ENCODE assay signal across 8 cellular contexts in the genomic region with DNA sequence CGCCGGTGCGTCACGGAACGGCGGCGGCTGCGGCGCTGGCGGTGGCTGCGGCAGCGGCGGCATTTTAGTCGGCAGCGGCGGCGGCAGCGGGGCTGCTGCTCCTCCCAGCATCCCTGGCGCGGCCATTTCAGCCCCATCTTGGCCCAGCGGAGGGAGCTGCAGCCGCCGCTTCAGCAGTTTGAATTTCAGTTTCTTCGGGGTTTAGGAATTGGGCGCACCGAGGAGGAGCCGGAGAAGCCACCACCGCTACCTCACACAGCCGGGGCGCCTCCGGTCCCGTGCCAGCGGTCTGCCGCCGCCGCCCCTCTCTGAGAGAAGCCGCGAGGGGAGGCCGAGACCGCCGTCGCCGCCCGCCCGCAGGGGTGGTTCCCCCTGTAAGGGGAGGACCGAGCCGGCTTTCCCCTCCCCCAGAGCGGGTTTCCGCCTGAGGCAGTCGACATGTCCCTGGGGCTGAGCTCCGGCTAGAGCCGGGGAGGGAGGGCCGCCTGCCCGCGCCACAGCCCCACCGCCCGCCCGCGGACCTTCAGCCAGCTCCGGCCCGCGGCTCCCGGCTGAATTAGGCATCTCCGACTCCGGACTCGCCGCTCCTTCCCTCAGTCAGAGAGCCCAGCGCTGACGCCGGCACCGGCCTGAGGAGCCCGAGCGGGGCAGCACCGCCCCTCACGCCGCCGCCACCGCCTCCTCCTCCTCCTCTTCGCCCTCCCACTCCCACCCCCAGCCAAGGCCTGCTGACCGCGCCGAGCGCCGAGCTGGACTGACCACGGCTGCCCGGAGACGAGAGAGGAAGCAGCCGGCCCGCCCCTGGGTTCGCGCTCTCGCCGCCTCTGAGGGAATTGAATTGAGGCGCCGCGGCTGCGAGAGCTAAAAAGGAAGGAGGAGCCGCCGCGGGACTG. TPM values are rescaled to one million over a fixed set of nuclear protein-coding genes. Genes with fewer than 3 reads are reported as not detected.
DNase-seq lines count a peak whose midpoint lies in the region; ATAC-seq, FAIRE-seq and TF ChIP-seq lines count a peak whose summit lies in the region.

A gene (plus strand): TSS at position 67 of the 893 bp plus-strand sequence. CDS start 1,053 bp downstream, outside the sequence.

- H3K4me2 ChIP-seq in H1 (ENCODE audit: insufficient read depth in 1 of 2, low read depth in 2 of 2, low read length in 2 of 2), result peak within 1 kb of the TSS; percentile 92 to 100

- peak; percentile 98 for DNase-seq in COR-L47 (lab: John Stamatoyannopoulos, UW)
- DNase-seq in HL-60 (ENCODE audit: low read depth in 1 of 2, low spot score in 1 of 2), result peak; percentile 63 to 92
- DNase-seq in NOMO-1 (lab: John Stamatoyannopoulos, UW; ENCODE audit: unreplicated experiment in 2 of 2), result peak; percentile 95 to 98
- DNase-seq in activated CD8-positive, alpha-beta memory T cell treated with anti-CD3 and anti-CD28 coated beads for 48 hours (ENCODE audit: low read depth in 2 of 3, low spot score in 2 of 3), result peak; percentile 77 to 93 (median 87)
- peak in 1 of 2 experiments; percentile 97 for DNase-seq in H1 (ENCODE audit: low read depth in 1 of 2, low spot score in 2 of 2)
- DNase-seq in mesenteric fat pad (ENCODE audit: low spot score), result peak; percentile 100
- peak; percentile 98 for DNase-seq in stimulated activated CD8-positive, alpha-beta memory T cell treated with anti-CD3 and anti-CD28 coated beads, Interleukin-15, amount 100 ng/mL, for 24 hours (ENCODE audit: low read depth)

- H2AK5ac ChIP-seq in H1 (ENCODE audit: low read depth, low read length), result no peak within 1 kb of the TSS

- peaks cover 22 to 42% of the 10 kb centered on the region in 2 experiments for H3K79me2 ChIP-seq in H1 (ENCODE audit: control insufficient read depth in 1 of 2, insufficient read depth in 2 of 2, low read length in 2 of 2)

- TF ChIP-seq RAD21 in H1 (IDR thresholded peaks at IDR 0.05 in 1 of 2, conservative IDR thresholded peaks at IDR 0.05 in 1 of 2; ENCODE audit: low read depth in 2 of 2, low read length in 2 of 2), result peak in 1 of 2 experiments; percentile 1; a peak in 1 of 4 replicates

- no peak within 1 kb of the TSS; the same call in 1 of the 2 replicates for H2BK12ac ChIP-seq in H1 (ENCODE audit: low read depth, low read length)

- H4K5ac ChIP-seq in H1 (ENCODE audit: insufficient read length, low read depth, low read length), result peak within 1 kb of the TSS; percentile 80

- peak within 1 kb of the TSS; percentile 49; the same call in 1 of the 2 replicates for H2BK5ac ChIP-seq in H1 (ENCODE audit: low read depth, low read length)

- TF ChIP-seq EP300 in H1 (IDR thresholded peaks at IDR 0.05; ENCODE audit: borderline replicate concordance in 1 of 2, low read depth in 2 of 2, low read length in 2 of 2), result no peak; a peak in 1 of 3 replicates

- H3K9me3 ChIP-seq in H1 (ENCODE audit: insufficient read depth in 2 of 2, low read depth in 1 of 2, low read length in 1 of 2), result no peaks in the 10 kb centered on the region

- H3K79me1 ChIP-seq in H1 (ENCODE audit: low read depth, low read length), result peaks cover 6% of the 10 kb centered on the region; the same call in 1 of the 2 replicates

- H3K4ac ChIP-seq in H1 (replicated peaks; ENCODE audit: insufficient read length, low read depth, low read length), result peak within 1 kb of the TSS; percentile 87

- no peak within 1 kb of the TSS for H2BK20ac ChIP-seq in H1 (ENCODE audit: low read length)

- WGBS in H1 (ENCODE audit: extremely low coverage in 1 of 2, insufficient coverage in 1 of 2, insufficient read length in 1 of 2, insufficient replicate concordance in 2 of 2, low coverage in 1 of 2, low lambda C conversion rate in 2 of 2, missing lambda C conversion rate in 1 of 2), 2 experiments, result 1% methylated on average over 59 of the region's 100 CpGs; no CpG with 5 or more reads in 1 of the 2 experiments

- peak within 1 kb of the TSS; percentile 83 for H2AFZ ChIP-seq in H1 (ENCODE audit: low read length)

- H3K4me3 ChIP-seq in HL-60 (replicated peaks; ENCODE audit: insufficient read depth, low read length) (peak within 1 kb of the TSS; percentile 80), H1 (ENCODE audit: extremely low read depth in 1 of 4, insufficient read depth in 2 of 4, low read depth in 3 of 4, low read length in 4 of 4) (peak within 1 kb of the TSS; percentile 72 to 95 (median 90))

- H4K8ac ChIP-seq in H1 (ENCODE audit: extremely low read depth, insufficient read depth, low read length), result peak within 1 kb of the TSS; percentile 98

- H3K9ac ChIP-seq in H1 (replicated peaks in 1 of 4; ENCODE audit: extremely low read depth in 1 of 4, low read depth in 3 of 4, low read length in 3 of 4), result peak within 1 kb of the TSS; percentile 69 to 87 (median 80)

- H4K20me1 ChIP-seq in H1 (replicated peaks in 1 of 2; ENCODE audit: control insufficient read depth in 1 of 2, insufficient read depth in 2 of 2, low read length in 2 of 2), result peaks cover 25 to 32% of the 10 kb centered on the region in 2 experiments

- FAIRE-seq in H1 (lab: Jason Lieb, UNC), result no peak

- no peak within 1 kb of the TSS for H2BK15ac ChIP-seq in H1 (ENCODE audit: low read length)

- no peak for TF ChIP-seq CTCF in HL-60 (IDR thresholded peaks at IDR 0.05; ENCODE audit: insufficient read depth, low read length)
- TF ChIP-seq CTCF in H1 (IDR thresholded peaks at IDR 0.05; ENCODE audit: control extremely low read depth in 1 of 3, insufficient read depth in 1 of 3, low read depth in 1 of 3, low read length in 3 of 3), result no peak; a peak in 1 of 4 replicates

- H3K18ac ChIP-seq in H1 (ENCODE audit: extremely low read depth, low read length), result peak within 1 kb of the TSS; percentile 51

- no peak within 1 kb of the TSS for H3K23ac ChIP-seq in H1 (ENCODE audit: insufficient read length)

- peaks cover 17% of the 10 kb centered on the region; the same call in 1 of the 2 replicates for H3K23me2 ChIP-seq in H1 (ENCODE audit: low read depth, low read length)

- peaks cover 0 to 3% (median 2%) of the 10 kb centered on the region in 4 experiments; a peak in 3 of 7 replicates for H3K4me1 ChIP-seq in H1 (replicated peaks in 1 of 4; ENCODE audit: control insufficient read depth in 3 of 4, insufficient read depth in 4 of 4, low read length in 3 of 4)

- peak within 1 kb of the TSS; percentile 98 for H3K27ac ChIP-seq in HL-60 (replicated peaks)
- peak within 1 kb of the TSS; percentile 79 for H3K27ac ChIP-seq in H1 (ENCODE audit: low read depth, low read length)

- peak within 1 kb of the TSS; percentile 59 for H3K56ac ChIP-seq in H1 (replicated peaks; ENCODE audit: insufficient read length, low read depth, low read length)

- peaks cover 0 to 3% (median 0%) of the 10 kb centered on the region in 4 experiments; a peak in 1 of 8 replicates for H3K36me3 ChIP-seq in H1 (ENCODE audit: control insufficient read depth in 2 of 4, insufficient read depth in 4 of 4, low read length in 3 of 4)

- TF ChIP-seq POLR2A in H1 (IDR thresholded peaks at IDR 0.05; ENCODE audit: control extremely low read depth in 1 of 2, low read depth in 2 of 2, low read length in 2 of 2), result peak; percentile 29 to 73

- no peaks in the 10 kb centered on the region for H3K27me3 ChIP-seq in HL-60 (ENCODE audit: insufficient read depth, poor library complexity, severe bottlenecking)
- H3K27me3 ChIP-seq in H1 (replicated peaks in 1 of 4; ENCODE audit: control insufficient read depth in 3 of 4, extremely low read depth in 1 of 4, insufficient read depth in 3 of 4, low read length in 3 of 4), result no peaks in the 10 kb centered on the region

- H2BK120ac ChIP-seq in H1 (replicated peaks; ENCODE audit: low read depth, low read length), result no peak within 1 kb of the TSS

- CTCF ChIA-PET in H1 (lab: Charles Lee; ENCODE audit: partially characterized antibody), result interaction anchor here (0.9 to 4.9 kb wide), 21 partner anchors 10 to 442 kb away, joined by 3 to 49 read pairs (median 5); no protein-coding TSS in a partner anchor

- ATAC-seq in GM19463 (IDR thresholded peaks at IDR 0.05; ENCODE audit: unreplicated experiment), result peak; percentile 55

- no peak within 1 kb of the TSS for H3K14ac ChIP-seq in H1 (ENCODE audit: insufficient read length)

- POLR2A ChIA-PET in H1 (lab: Charles Lee; ENCODE audit: partially characterized antibody), result interaction anchor here (0.7 to 4.1 kb wide), 33 partner anchors 8 to 437 kb away, joined by 3 to 18 read pairs (median 4); a partner anchor contains a TSS

- H4K91ac ChIP-seq in H1 (replicated peaks; ENCODE audit: insufficient read length, low read length), result no peak within 1 kb of the TSS

TF ChIP-seq in H1, 55 proteins besides CTCF, POLR2A, EP300 and RAD21 (continues in another document):
- 0 out of 2 replicates have a peak, but pooled peaks have one; percentile 34 for TF ChIP-seq JUND (IDR thresholded peaks at IDR 0.05; ENCODE audit: low read length)
- TF ChIP-seq BRCA1 (IDR thresholded peaks at IDR 0.05; ENCODE audit: low read depth, low read length), result no peak
- TF ChIP-seq GTF2F1 (IDR thresholded peaks at IDR 0.05; ENCODE audit: borderline replicate concordance, low read depth, low read length), result no peak
- TF ChIP-seq PHF8 (conservative IDR thresholded peaks at IDR 0.05; ENCODE audit: low read depth, low read length), result peak; percentile 92
- TF ChIP-seq HDAC6 (IDR thresholded peaks at IDR 0.05; ENCODE audit: low read depth, low read length), result no peak
- TF ChIP-seq BCL11A (IDR thresholded peaks at IDR 0.05; ENCODE audit: low read depth in 2 of 2, low read length in 2 of 2), result no peak
- no peak for TF ChIP-seq SIX5 (IDR thresholded peaks at IDR 0.05; ENCODE audit: low read depth, low read length)
- TF ChIP-seq SIN3A (conservative IDR thresholded peaks at IDR 0.05 in 1 of 2, IDR thresholded peaks at IDR 0.05 in 1 of 2; ENCODE audit: low read depth in 1 of 2, low read length in 2 of 2), result peak in 1 of 2 experiments; percentile 48; a peak in 1 of 4 replicates
- 0 out of 2 replicates have a peak, but pooled peaks have one; percentile 2 for TF ChIP-seq TEAD4 (IDR thresholded peaks at IDR 0.05; ENCODE audit: low read depth, low read length)
- TF ChIP-seq, protein P1, sequence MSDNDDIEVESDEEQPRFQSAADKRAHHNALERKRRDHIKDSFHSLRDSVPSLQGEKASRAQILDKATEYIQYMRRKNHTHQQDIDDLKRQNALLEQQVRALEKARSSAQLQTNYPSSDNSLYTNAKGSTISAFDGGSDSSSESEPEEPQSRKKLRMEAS (IDR thresholded peaks at IDR 0.05), result peak; percentile 19; the same call in 1 of the 2 replicates
- TF ChIP-seq SP4 (IDR thresholded peaks at IDR 0.05; ENCODE audit: low read length), result no peak

RNA-seq across cellular contexts. Expression of the gene that starts here (rescaled TPM):
- total RNA-seq in H1 (2021; fragmentation: NEBNext Ultra II Directional; extraction: Animal tissue kit (Norgen Biotek cat#: 25700)), result 25.8 and 27.6 TPM in 2 replicates
- polyA plus RNA-seq in H1 (2011; rRNA removed), result 3.4 and 3.6 TPM in 2 replicates
- polyA plus RNA-seq in H1 (2011; cell fraction: cytosol; rRNA removed), result 4.0 TPM
- 8.6 TPM for polyA plus RNA-seq in H1 (2011; cell fraction: nucleus; rRNA removed)
- polyA plus RNA-seq in H1 (2012, experiment 1 of 2), result 12.4 to 18.6 TPM (median 14.0 TPM) in 4 replicates
- 3.9 TPM for polyA plus RNA-seq in H1 (2012, experiment 2 of 2)
- polyA plus RNA-seq in H1 (2013, experiment 1 of 2), result 15.7 TPM
- 13.9 TPM for polyA plus RNA-seq in H1 (2013, experiment 2 of 2)
- 12.9 and 14.9 TPM in 2 replicates for polyA minus RNA-seq in H1 (2011; rRNA and poly(A)+ RNA removed)
- polyA minus RNA-seq in H1 (2011; cell fraction: cytosol; rRNA and poly(A)+ RNA removed), result 15.6 TPM
- 42.9 TPM for polyA minus RNA-seq in H1 (2011; cell fraction: nucleus; rRNA and poly(A)+ RNA removed)
- total RNA-seq in mesenteric fat pad, result 41.5 TPM
